In the genomic region with DNA sequence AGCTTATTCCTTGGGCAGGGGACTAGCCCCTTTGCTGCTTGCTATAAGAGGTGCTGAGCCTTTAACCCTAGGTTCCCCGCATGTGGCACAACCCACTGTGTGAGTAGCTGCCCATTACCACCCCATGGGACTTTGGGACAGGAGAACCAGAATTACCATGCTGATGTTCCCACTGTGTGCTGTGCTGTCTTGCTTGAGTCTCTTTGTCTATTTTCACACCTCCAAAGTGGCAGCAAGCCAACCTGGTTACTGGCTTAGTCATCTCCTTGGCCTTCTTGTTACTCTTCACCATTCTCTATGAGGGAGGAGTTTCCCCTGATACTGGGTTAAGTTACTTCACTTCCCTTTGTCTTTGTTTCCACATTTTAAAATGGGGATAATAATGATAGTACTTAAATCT, we compare ENCODE assay signal across 12 cellular contexts.
DNase-seq lines count a peak whose midpoint lies in the region; ATAC-seq and TF ChIP-seq lines count a peak whose summit lies in the region.
"Had no signal": no experiment of that assay in that cellular context is flagged by ENCODE, and none has a peak within 500 bp of the region (broad histone marks: within the 10 kb centered on the region; RNA-seq: fewer than 3 reads in every experiment).

No MANE protein-coding gene starts in this region.

- H3K4me1 ChIP-seq in PC-3 (ENCODE audit: insufficient read depth, low read length) (peaks cover 39% of the 10 kb centered on the region), GM23338 (ENCODE audit: insufficient read depth) (0 out of 2 replicates have a peak, but pooled peaks cover 4% of the 10 kb centered on the region), transverse colon (peaks cover 0 to 13% (median 7%) of the 10 kb centered on the region in 4 donors)
- H3K4me1 ChIP-seq: adrenal gland had no signal

- H3K4me1 Mint-ChIP-seq in GM23338: no peaks in the 10 kb centered on the region; the same call in 2 of the 3 replicates

- H3F3A ChIP-seq in PC-3 (ENCODE audit: low read length, unreplicated experiment) (peaks cover 4% of the 10 kb centered on the region), GM23338 (replicated peaks; ENCODE audit: low read depth) (no peaks in the 10 kb centered on the region)

- H2AFZ ChIP-seq in PC-3 (ENCODE audit: low read length) (no peak overlapping the region), GM23338 (no peak overlapping the region)

- H3K36me3 Mint-ChIP-seq in GM23338 (ENCODE audit: low read depth): peaks cover 5% of the 10 kb centered on the region

- POLR2A ChIA-PET in PC-3 (lab: Charles Lee; ENCODE audit: unreplicated experiment): no interaction called here

- no peak overlapping the region for H3K9ac ChIP-seq in PC-3 (ENCODE audit: low read length)

- peaks cover 3% of the 10 kb centered on the region for H3K27me3 Mint-ChIP-seq in GM23338 (ENCODE audit: insufficient read depth, low read depth, poor library complexity)

- TF ChIP-seq EP300 in transverse colon (IDR thresholded peaks at IDR 0.05; ENCODE audit: low read depth): no peak

- peaks cover 8% of the 10 kb centered on the region; the same call in 2 of the 3 replicates for H3K9me3 Mint-ChIP-seq in GM23338

- DNase-seq in AG08396 (ENCODE audit: low spot score) (peak; percentile 22), PC-3 (peak; percentile 51), fibroblast of pulmonary artery (ENCODE audit: low read depth) (peak; percentile 74), GM23338 (ENCODE audit: low spot score) (no peak), GOT3 (lab: John Stamatoyannopoulos, UW) (no peak), transverse colon (no peak)
- DNase-seq: glutamatergic neuron; naive thymus-derived CD8-positive, alpha-beta T cell; NCI-H2171 had no signal

- in situ Hi-C loops in transverse colon (cut with MboI; ENCODE audit: low pct_ligation_motif_present in 1 of 4, low pct_unique_long_range_greater_than_20kb in 1 of 4, low sequenced_read_pairs in 3 of 4): loop anchor here in 2 of 4 donors (25.0 kb wide), 1 partner anchor 761 kb away; no protein-coding TSS in a partner anchor

- H3K4me3 Mint-ChIP-seq in GM23338: no peak overlapping the region
- H3K4me3 Mint-ChIP-seq: naive thymus-derived CD8-positive, alpha-beta T cell had no signal

- H4K20me1 ChIP-seq in PC-3 (ENCODE audit: low read length) (no peaks in the 10 kb centered on the region), GM23338 (replicated peaks; ENCODE audit: insufficient read depth) (no peaks in the 10 kb centered on the region)

- CTCF ChIA-PET in PC-3 (lab: Charles Lee): no interaction called here

- H3K9me3 ChIP-seq in PC-3 (ENCODE audit: low read length) (no peaks in the 10 kb centered on the region), transverse colon (peaks cover 0 to 5% of the 10 kb centered on the region in 2 donors)
- H3K9me3 ChIP-seq: adrenal gland had no signal

- ATAC-seq in GM18867 (IDR thresholded peaks at IDR 0.05; ENCODE audit: unreplicated experiment): peak; percentile 62
- no peak for ATAC-seq in PC-3
- ATAC-seq in HG03439 (IDR thresholded peaks at IDR 0.05; ENCODE audit: unreplicated experiment): no peak
- no peak for ATAC-seq in GM23338
- ATAC-seq: naive thymus-derived CD8-positive, alpha-beta T cell had no signal

- H3K4me2 ChIP-seq in PC-3 (ENCODE audit: low read length) (no peak overlapping the region), GM23338 (no peak overlapping the region)

- H3K27me3 ChIP-seq in PC-3 (ENCODE audit: low read length): no peaks in the 10 kb centered on the region
- H3K27me3 ChIP-seq in GM23338 (ENCODE audit: insufficient read depth): no peaks in the 10 kb centered on the region
- H3K27me3 ChIP-seq in transverse colon: no peaks in the 10 kb centered on the region
- H3K27me3 ChIP-seq: adrenal gland had no signal

- H3K27ac ChIP-seq in PC-3 (ENCODE audit: low read length) (no peak overlapping the region), GM23338 (ENCODE audit: low read depth) (no peak overlapping the region), transverse colon (no peak overlapping the region)
- H3K27ac ChIP-seq: adrenal gland had no signal

- H3K4me3 ChIP-seq in PC-3 (ENCODE audit: low read length) (no peak overlapping the region), fibroblast of pulmonary artery (replicated peaks; ENCODE audit: low read depth, low read length) (no peak overlapping the region), GM23338 (no peak overlapping the region), transverse colon (no peak overlapping the region)
- H3K4me3 ChIP-seq: adrenal gland had no signal

- H3K9me2 ChIP-seq in PC-3 (replicated peaks; ENCODE audit: low read length) (no peaks in the 10 kb centered on the region), GM23338 (ENCODE audit: insufficient read depth) (no peaks in the 10 kb centered on the region)

- WGBS in transverse colon (ENCODE audit: low coverage in 1 of 2), 2 donors: 100% methylated on average over 1 of the region's 1 CpG; no CpG with 5 or more reads in 1 of the 2 donors

- H3K27ac Mint-ChIP-seq in GM23338: no peak overlapping the region
- H3K27ac Mint-ChIP-seq: naive thymus-derived CD8-positive, alpha-beta T cell had no signal

- no peaks in the 10 kb centered on the region for H3K79me2 ChIP-seq in PC-3 (ENCODE audit: low read length)
- H3K79me2 ChIP-seq in GM23338 (replicated peaks; ENCODE audit: insufficient read depth): no peaks in the 10 kb centered on the region

- no peak for TF ChIP-seq POLR2A in transverse colon (IDR thresholded peaks at IDR 0.05)

- BruUV-seq in PC-3 (replicated peaks; lab: Mats Ljungman, UMichigan): no TSS peak

- TF ChIP-seq CTCF in PC-3 (conservative IDR thresholded peaks at IDR 0.05; ENCODE audit: low read depth, low read length): no peak
- TF ChIP-seq CTCF in fibroblast of pulmonary artery (IDR thresholded peaks at IDR 0.05; ENCODE audit: low read length, missing control alignments): no peak
- no peak for TF ChIP-seq CTCF in GM23338 (conservative IDR thresholded peaks at IDR 0.05; ENCODE audit: low read depth in 2 of 2)
- no peak for TF ChIP-seq CTCF in transverse colon (IDR thresholded peaks at IDR 0.05)

- H3K36me3 ChIP-seq in PC-3 (ENCODE audit: low read depth, low read length) (no peaks in the 10 kb centered on the region), GM23338 (ENCODE audit: insufficient read depth) (no peaks in the 10 kb centered on the region), transverse colon (no peaks in the 10 kb centered on the region)
- H3K36me3 ChIP-seq: adrenal gland had no signal

- intact Hi-C loops in PC-3 (cut with micrococcal nuclease): no loop called here
- intact Hi-C loops in transverse colon (cut with DNase I; ENCODE audit: low total_unique reads): no loop called here

TF ChIP-seq in GM23338, 12 proteins besides CTCF, POLR2A, EP300 and RAD21 (continues in another document):
- TF ChIP-seq ZNF331 (CRISPR knock-in tag; IDR thresholded peaks at IDR 0.05; ENCODE audit: low read depth): no peak
- no peak for TF ChIP-seq JUNB (IDR thresholded peaks at IDR 0.05; ENCODE audit: unreplicated experiment)
- no peak for TF ChIP-seq CREB1 (CRISPR knock-in tag; IDR thresholded peaks at IDR 0.05; ENCODE audit: low read depth)

Comparison
In these comparisons a context has a peak if more than half of its experiments do, and no peak if none do; other contexts are left out.
1. DNase-seq: peak in AG08396 (single experiment), PC-3 (single experiment) and fibroblast of pulmonary artery (single experiment); none in GM23338 (single experiment), GOT3 (single experiment) and transverse colon (single experiment).